1 cellular context compared by ENCODE assay signal in the genomic region with DNA sequence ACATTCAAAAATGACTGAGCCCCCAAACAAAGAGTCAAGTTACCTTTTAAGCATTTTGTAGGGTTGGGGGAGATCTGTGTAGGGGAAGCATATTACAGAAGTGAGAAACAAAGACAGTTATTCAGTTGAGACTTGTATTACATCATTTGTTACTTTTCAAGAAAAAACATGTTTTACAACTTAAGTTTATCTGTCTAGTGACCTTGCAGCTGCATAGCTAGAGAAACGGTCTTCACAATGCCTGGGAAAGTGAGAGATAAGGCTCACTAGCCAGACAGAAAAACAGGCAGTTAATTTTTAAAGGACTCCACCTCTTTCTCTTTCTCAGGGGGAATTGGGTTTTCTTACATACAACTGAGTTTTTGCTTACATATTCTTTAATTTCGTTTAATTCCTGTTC.
TF ChIP-seq lines count a peak whose summit lies in the region.
"Not testable (repeated sequence)": the region's sequence is repeated elsewhere in the genome, so short reads cannot be mapped to it uniquely, and the experiment has no call there.

No MANE protein-coding gene starts in this region.

TF ChIP-seq in K562, 482 proteins besides CTCF, POLR2A, EP300 and RAD21 (continued from another document):
- TF ChIP-seq NFIC (IDR thresholded peaks at IDR 0.05): 0 out of 2 replicates have a peak, but pooled peaks have one; percentile 13
- TF ChIP-seq FOXM1 (IDR thresholded peaks at IDR 0.05; ENCODE audit: low read depth): peak; percentile 79
- not testable (repeated sequence) for TF ChIP-seq FOXM1 (CRISPR knock-in tag; IDR thresholded peaks at IDR 0.05; ENCODE audit: low read depth)
- TF ChIP-seq SMAD4 (CRISPR knock-in tag; conservative IDR thresholded peaks at IDR 0.05): peak; percentile 67
- TF ChIP-seq TCF3 (CRISPR knock-in tag; IDR thresholded peaks at IDR 0.05): peak; percentile 74
- TF ChIP-seq RNF2 (IDR thresholded peaks at IDR 0.05): peak; percentile 50; the same call in 1 of the 2 replicates
